ENCODE assay signal across 7 cellular contexts in genomic region chr12:55718020-55718419, GRCh38. TPM values are rescaled to one million over a fixed set of nuclear protein-coding genes. Genes with fewer than 3 reads are reported as not detected.
DNase-seq lines count a peak whose midpoint lies in the region; FAIRE-seq lines count a peak whose summit lies in the region.
"Had no signal": no experiment of that assay in that cellular context is flagged by ENCODE, and none has a peak within 500 bp of the region (broad histone marks: within the 10 kb centered on the region; RNA-seq: fewer than 3 reads in every experiment).

No MANE protein-coding gene starts in this region.

- peak overlapping the region; percentile 11 for H3K4me3 ChIP-seq in iPS-18c (ENCODE audit: insufficient read depth, low read depth, low read length)

- DNase-seq in A172 (ENCODE audit: low spot score) (peak; percentile 64), SK-MEL-5 (ENCODE audit: low read depth, low spot score) (peak; percentile 90), RCC 7860 (ENCODE audit: low spot score) (no peak), NCI-H2196 treated with DMSO at 0.1 percent for 48 hours (lab: John Stamatoyannopoulos, UW; ENCODE audit: unreplicated experiment) (no peak)
- DNase-seq in stimulated activated CD8-positive, alpha-beta memory T cell treated with anti-CD3 and anti-CD28 coated beads, Interleukin-4, amount 100 ng/mL, for 48 hours = no peak
- DNase-seq: stimulated activated CD4-positive, alpha-beta T cell treated with anti-CD3 and anti-CD28 coated beads, Interleukin-2, amount 100 ng/mL, for 48 hours had no signal

- in situ Hi-C loops in SK-MEL-5 (cut with HindIII; ENCODE audit: low pct_unique_long_range_greater_than_20kb, low sequenced_read_pairs) = no loop called here

- no peak for FAIRE-seq in RCC 7860 (lab: Jason Lieb, UNC)

- H3K9me3 ChIP-seq in iPS-18c (ENCODE audit: control insufficient read depth, insufficient read depth, low read length) = no peaks in the 10 kb centered on the region

RNA-seq across cellular contexts. Expression of gene RDH5, which starts 2.2 kb away (rescaled TPM):
- total RNA-seq in A172 (2014; rRNA removed; shearing (Covaris generic)) = 2.7 and 7.5 TPM in 2 replicates
- 2.3 and 3.0 TPM in 2 replicates for total RNA-seq in SK-MEL-5 (2014; rRNA removed; shearing (Covaris generic))
- polyA plus RNA-seq in SK-MEL-5 (2015; cell fraction: cytosol; rRNA removed) = 2.0 and 3.1 TPM in 2 replicates
- polyA plus RNA-seq in SK-MEL-5 (2015; cell fraction: nucleus; rRNA removed) = 9.0 and 16.1 TPM in 2 replicates

RNA-seq across cellular contexts. Expression of gene BLOC1S1, which starts 2.2 kb away (rescaled TPM):
- total RNA-seq in A172 (2014; rRNA removed; shearing (Covaris generic)) = 96.1 and 135 TPM in 2 replicates
- total RNA-seq in SK-MEL-5 (2014; rRNA removed; shearing (Covaris generic)) = 119 and 124 TPM in 2 replicates
- 108 and 157 TPM in 2 replicates for polyA plus RNA-seq in SK-MEL-5 (2015; cell fraction: cytosol; rRNA removed)
- 23.9 and 34.8 TPM in 2 replicates for polyA plus RNA-seq in SK-MEL-5 (2015; cell fraction: nucleus; rRNA removed)

RNA-seq across cellular contexts. Expression of gene ITGA7, which starts 10.3 kb away (rescaled TPM):
- 7.8 and 10.7 TPM in 2 replicates for total RNA-seq in A172 (2014; rRNA removed; shearing (Covaris generic))
- total RNA-seq in SK-MEL-5 (2014; rRNA removed; shearing (Covaris generic)) = 60.5 and 65.4 TPM in 2 replicates
- polyA plus RNA-seq in SK-MEL-5 (2015; cell fraction: cytosol; rRNA removed) = 73.5 and 89.6 TPM in 2 replicates
- polyA plus RNA-seq in SK-MEL-5 (2015; cell fraction: nucleus; rRNA removed) = 467 and 501 TPM in 2 replicates

RNA-seq across cellular contexts. Expression of gene CD63, which starts 10.8 kb away (rescaled TPM):
- total RNA-seq in A172 (2014; rRNA removed; shearing (Covaris generic)) = 1,213 and 1,362 TPM in 2 replicates
- total RNA-seq in SK-MEL-5 (2014; rRNA removed; shearing (Covaris generic)) = 3,613 and 3,895 TPM in 2 replicates
- 1,619 and 2,096 TPM in 2 replicates for polyA plus RNA-seq in SK-MEL-5 (2015; cell fraction: cytosol; rRNA removed)
- polyA plus RNA-seq in SK-MEL-5 (2015; cell fraction: nucleus; rRNA removed) = 162 and 229 TPM in 2 replicates

RNA-seq across cellular contexts. Expression of gene GDF11, which starts 24.9 kb away (rescaled TPM):
- 2.6 and 7.0 TPM in 2 replicates for total RNA-seq in A172 (2014; rRNA removed; shearing (Covaris generic))
- total RNA-seq in SK-MEL-5 (2014; rRNA removed; shearing (Covaris generic)) = 12.1 and 15.0 TPM in 2 replicates
- 42.6 and 73.7 TPM in 2 replicates for polyA plus RNA-seq in SK-MEL-5 (2015; cell fraction: cytosol; rRNA removed)
- polyA plus RNA-seq in SK-MEL-5 (2015; cell fraction: nucleus; rRNA removed) = 12.4 and 13.1 TPM in 2 replicates

Comparison
In these comparisons a context has a peak if more than half of its experiments do, and no peak if none do; other contexts are left out.
1. DNase-seq: peak in A172 (single experiment) and SK-MEL-5 (single experiment); none in RCC 7860 (single experiment), stimulated activated CD8-positive, alpha-beta memory T cell treated with anti-CD3 and anti-CD28 coated beads, Interleukin-4, amount 100 ng/mL, for 48 hours (single experiment) and NCI-H2196 treated with DMSO at 0.1 percent for 48 hours (single experiment).